In genomic region chr17:71983828-71984227, GRCh38 we compare ENCODE assay signal across 17 cellular contexts.
DNase-seq lines count a peak whose midpoint lies in the region; TF ChIP-seq lines count a peak whose summit lies in the region.
"Had no signal": no experiment of that assay in that cellular context is flagged by ENCODE, and none has a peak within 500 bp of the region (broad histone marks: within the 10 kb centered on the region; RNA-seq: fewer than 3 reads in every experiment).

No MANE protein-coding gene starts in this region.

- no peaks in the 10 kb centered on the region for H4K20me1 ChIP-seq in mammary epithelial cell (ENCODE audit: insufficient read depth, low read length)

- peak overlapping the region; percentile 14 for H3K4me2 ChIP-seq in mammary epithelial cell (ENCODE audit: insufficient read depth, low read depth, low read length)

- no peaks in the 10 kb centered on the region for H3K9me3 ChIP-seq in mammary epithelial cell (replicated peaks; ENCODE audit: insufficient read depth, low read length)
- H3K9me3 ChIP-seq: Peyer's patch had no signal

- in situ Hi-C loops in mammary epithelial cell (cut with MboI; ENCODE audit: low sequenced_read_pairs in 2 of 2): no loop called here

- peak overlapping the region; percentile 85 for H3K27ac ChIP-seq in mammary epithelial cell (ENCODE audit: insufficient read depth, low read depth, low read length)
- H3K27ac ChIP-seq: C4-2B, HL-60, Peyer's patch had no signal

- DNase-seq in activated CD4-positive, alpha-beta T cell treated with anti-CD3 and anti-CD28 coated beads for 48 hours: peak; percentile 32
- no peak for DNase-seq in activated CD4-positive, alpha-beta T cell treated with anti-CD3 and anti-CD28 coated beads, Interleukin-2, amount 50 U/mL, for 4 hours
- DNase-seq in stimulated activated CD4-positive, alpha-beta T cell treated with anti-CD3 and anti-CD28 coated beads, Interleukin-15, amount 100 ng/mL, for 24 hours: peak; percentile 21
- no peak for DNase-seq in stimulated activated CD4-positive, alpha-beta T cell treated with anti-CD3 and anti-CD28 coated beads, Interleukin-12 subunit alpha, Interleukin-12 subunit beta, amount 100 ng/mL, for 4 hours
- DNase-seq in mammary epithelial cell (peak; percentile 69), renal cortical epithelial cell (ENCODE audit: low read depth) (peak; percentile 9), H7 (no peak), NCI-H146 (lab: John Stamatoyannopoulos, UW) (no peak)
- DNase-seq: GOT3, KBM-7, NCI-H1092 treated with DMSO at 0.1 percent for 48 hours, NCI-H1694 treated with DMSO at 0.1 percent for 48 hours, NCI-H446 treated with DMSO at 0.1 percent for 48 hours, NCI-H774, Peyer's patch had no signal

- dilution Hi-C loops in mammary epithelial cell (cut with HindIII; ENCODE audit: low sequenced_read_pairs): loop anchor here (25.0 kb wide), 1 partner anchor 553 kb away; no protein-coding TSS in a partner anchor

- H3K4me1 ChIP-seq in mammary epithelial cell (ENCODE audit: insufficient read depth, low read length): peaks cover 48% of the 10 kb centered on the region
- H3K4me1 ChIP-seq: Peyer's patch had no signal

- CTCF ChIA-PET in mammary epithelial cell (lab: Charles Lee; ENCODE audit: low non-redundant PET): no interaction called here

- BruUV-seq in mammary epithelial cell (replicated peaks; lab: Mats Ljungman, UMichigan): no TSS peak

- H3K36me3 ChIP-seq in mammary epithelial cell (ENCODE audit: insufficient read depth, low read length) (no peaks in the 10 kb centered on the region), H7 (replicated peaks; ENCODE audit: control insufficient read depth, insufficient read depth, low read length) (no peaks in the 10 kb centered on the region)
- H3K36me3 ChIP-seq: Peyer's patch had no signal

- no peaks in the 10 kb centered on the region for H3K27me3 ChIP-seq in mammary epithelial cell (ENCODE audit: insufficient read depth, low read length)
- H3K27me3 ChIP-seq in H7 (ENCODE audit: control insufficient read depth, insufficient read depth, low read length): no peaks in the 10 kb centered on the region
- H3K27me3 ChIP-seq: Peyer's patch had no signal

- H3K4me3 ChIP-seq in mammary epithelial cell (replicated peaks in 1 of 3; ENCODE audit: insufficient read depth in 1 of 3, low read depth in 2 of 3, low read length in 3 of 3) (no peak overlapping the region), H7 (ENCODE audit: insufficient read depth, low read depth, low read length) (no peak overlapping the region)
- H3K4me3 ChIP-seq: Peyer's patch had no signal

- peak overlapping the region; percentile 53 for H2AFZ ChIP-seq in mammary epithelial cell (ENCODE audit: low read depth, low read length)

- H3K9ac ChIP-seq in mammary epithelial cell (ENCODE audit: insufficient read depth, low read length): no peak overlapping the region

- 14% methylated on average over 3 of the region's 3 CpGs for WGBS in mammary epithelial cell (ENCODE audit: low coverage, missing lambda C conversion rate)

- intact Hi-C loops in mammary epithelial cell (cut with micrococcal nuclease): no loop called here

- no peak for TF ChIP-seq CTCF in mammary epithelial cell (conservative IDR thresholded peaks at IDR 0.05 in 1 of 2, IDR thresholded peaks at IDR 0.05 in 1 of 2; ENCODE audit: extremely low read depth in 1 of 2, insufficient read depth in 1 of 2, low read depth in 1 of 2, low read length in 2 of 2)

- no peaks in the 10 kb centered on the region for H3K79me2 ChIP-seq in mammary epithelial cell (ENCODE audit: insufficient read depth, low read length)

Comparison
In these comparisons a context has a peak if more than half of its experiments do, and no peak if none do; other contexts are left out.
1. DNase-seq: peak in activated CD4-positive, alpha-beta T cell treated with anti-CD3 and anti-CD28 coated beads for 48 hours (single experiment), stimulated activated CD4-positive, alpha-beta T cell treated with anti-CD3 and anti-CD28 coated beads, Interleukin-15, amount 100 ng/mL, for 24 hours (single experiment), mammary epithelial cell (single experiment) and renal cortical epithelial cell (single experiment); none in activated CD4-positive, alpha-beta T cell treated with anti-CD3 and anti-CD28 coated beads, Interleukin-2, amount 50 U/mL, for 4 hours (0 of 2), stimulated activated CD4-positive, alpha-beta T cell treated with anti-CD3 and anti-CD28 coated beads, Interleukin-12 subunit alpha, Interleukin-12 subunit beta, amount 100 ng/mL, for 4 hours (single experiment), H7 (single experiment) and NCI-H146 (single experiment).